8 cellular contexts compared by ENCODE assay signal in the genomic region with DNA sequence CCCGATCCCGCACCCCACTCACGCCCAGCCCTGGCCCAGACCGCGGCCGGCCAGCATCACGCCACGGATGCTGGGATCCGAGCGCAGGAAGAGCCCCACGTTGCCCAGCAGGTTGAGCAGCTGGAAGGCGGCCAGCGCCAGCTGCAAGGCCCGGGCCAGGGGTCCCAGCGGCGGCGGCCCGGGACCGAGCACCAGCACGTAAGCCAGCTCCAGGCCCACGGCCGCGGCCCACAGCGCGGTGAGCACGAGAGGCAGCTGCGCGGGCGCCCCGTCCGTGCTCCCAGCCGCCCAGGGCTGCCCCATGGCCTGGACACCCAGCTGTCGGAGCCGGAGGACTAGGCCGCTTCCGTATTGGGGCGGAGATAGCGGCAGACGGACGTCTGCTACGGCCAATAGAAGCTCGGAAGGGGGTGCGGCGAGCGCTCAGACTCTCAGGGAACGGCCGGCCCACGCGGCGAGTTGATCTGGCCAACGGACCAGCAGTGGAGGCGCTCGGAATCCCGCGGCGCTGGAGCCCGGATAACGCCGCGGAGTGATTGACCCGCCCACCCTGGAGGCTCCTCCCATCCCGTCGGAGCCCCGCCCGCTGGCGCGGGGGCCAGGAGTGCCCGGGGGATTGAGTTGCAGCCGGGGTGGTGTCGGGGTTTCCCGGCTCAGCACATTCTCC.
DNase-seq lines count a peak whose midpoint lies in the region; ATAC-seq lines count a peak whose summit lies in the region.

A gene with protein sequence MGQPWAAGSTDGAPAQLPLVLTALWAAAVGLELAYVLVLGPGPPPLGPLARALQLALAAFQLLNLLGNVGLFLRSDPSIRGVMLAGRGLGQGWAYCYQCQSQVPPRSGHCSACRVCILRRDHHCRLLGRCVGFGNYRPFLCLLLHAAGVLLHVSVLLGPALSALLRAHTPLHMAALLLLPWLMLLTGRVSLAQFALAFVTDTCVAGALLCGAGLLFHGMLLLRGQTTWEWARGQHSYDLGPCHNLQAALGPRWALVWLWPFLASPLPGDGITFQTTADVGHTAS (minus strand): TSS at position 348 of the 667 bp plus-strand sequence. CDS start 45 bp downstream, at position 303.

- ATAC-seq in GM18909 (IDR thresholded peaks at IDR 0.05; ENCODE audit: poor library complexity, unreplicated experiment) = peak; percentile 80
- ATAC-seq in HG03196 (IDR thresholded peaks at IDR 0.05; ENCODE audit: unreplicated experiment) = peak; percentile 83

- peak; percentile 99 for DNase-seq in AG08395 (ENCODE audit: low spot score)
- peak; percentile 92 for DNase-seq in NCI-H345 (lab: John Stamatoyannopoulos, UW)
- DNase-seq in activated CD4-positive, CD25-positive, alpha-beta regulatory T cell treated with anti-CD3 and anti-CD28 coated beads, Interleukin-2, amount 50 U/mL, for 16 hours (ENCODE audit: low read depth, low spot score) = peak; percentile 67
- peak; percentile 97 for DNase-seq in cerebellar cortex (ENCODE audit: low spot score)
- DNase-seq in islet precursor cell = peak; percentile 98
- peak; percentile 86 to 92 (median 89) for DNase-seq in stimulated activated CD4-positive, alpha-beta T cell treated with anti-CD3 and anti-CD28 coated beads, Interleukin-12 subunit alpha, Interleukin-12 subunit beta, amount 100 ng/mL, for 48 hours (ENCODE audit: low read depth in 2 of 3, low spot score in 1 of 3)

Comparison
In these comparisons a context has a peak if more than half of its experiments do, and no peak if none do; other contexts are left out.
1. Peak in every context shown above with its lines: DNase-seq and ATAC-seq.